11 cellular contexts compared by ENCODE assay signal in the genomic region with DNA sequence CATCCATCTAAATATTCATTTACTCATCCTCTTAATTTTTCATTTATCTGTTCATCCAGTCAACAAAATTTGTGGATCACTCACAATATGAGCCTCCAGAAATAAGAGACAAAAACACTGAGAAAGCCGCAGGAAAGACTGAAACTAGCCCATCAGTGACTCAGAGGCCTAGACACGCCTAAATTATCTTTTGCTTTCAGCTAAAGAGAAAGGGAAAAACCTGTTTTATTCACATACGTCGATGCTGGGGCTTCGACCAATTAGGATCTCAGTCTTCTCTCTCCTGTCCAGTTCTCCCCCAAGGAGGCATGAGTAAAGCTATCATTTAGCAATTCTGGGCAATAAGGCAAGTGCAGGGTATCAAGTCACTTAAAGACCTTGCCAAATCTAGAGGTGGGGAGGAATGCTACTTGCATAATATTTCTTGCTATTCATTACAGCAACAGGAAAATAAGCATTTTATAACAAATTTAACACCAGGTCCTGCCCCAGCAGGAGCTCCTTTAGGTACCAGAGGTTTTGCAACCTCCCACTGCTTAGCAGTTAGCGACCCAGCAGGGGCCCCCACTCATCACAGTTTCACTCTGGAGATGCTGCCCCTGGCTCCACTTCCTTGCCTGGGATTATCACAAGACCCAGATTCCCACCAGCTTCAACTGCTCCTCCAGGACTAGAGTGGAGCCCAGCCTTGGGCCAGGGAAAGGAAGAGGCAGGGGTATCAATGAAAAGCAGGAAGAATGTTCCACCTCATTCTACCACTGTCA. TPM values are rescaled to one million over a fixed set of nuclear protein-coding genes. Genes with fewer than 3 reads are reported as not detected.
DNase-seq lines count a peak whose midpoint lies in the region; ATAC-seq lines count a peak whose summit lies in the region.
"Had no signal": no experiment of that assay in that cellular context is flagged by ENCODE, and none has a peak within 500 bp of the region (broad histone marks: within the 10 kb centered on the region; RNA-seq: fewer than 3 reads in every experiment).

No MANE protein-coding gene starts in this region.

- H3K27ac Mint-ChIP-seq in activated T-cell treated with anti-CD3 and anti-CD28 coated beads, Interleukin-2, amount 50 U/mL, for 72 hours, result no peak overlapping the region
- H3K27ac Mint-ChIP-seq: neural progenitor cell had no signal

- peaks cover 7% of the 10 kb centered on the region for H3K4me1 Mint-ChIP-seq in activated T-cell treated with anti-CD3 and anti-CD28 coated beads, Interleukin-2, amount 50 U/mL, for 72 hours (ENCODE audit: low read depth)

- H3K27me3 Mint-ChIP-seq in activated T-cell treated with anti-CD3 and anti-CD28 coated beads, Interleukin-2, amount 50 U/mL, for 72 hours (ENCODE audit: low read depth), result peaks cover 4% of the 10 kb centered on the region

- peak; percentile 45 to 80 for ATAC-seq in activated T-cell treated with anti-CD3 and anti-CD28 coated beads, Interleukin-2, amount 50 U/mL, for 72 hours (replicated peaks in 1 of 2)
- ATAC-seq in HG02884 (IDR thresholded peaks at IDR 0.05; ENCODE audit: unreplicated experiment), result peak; percentile 40
- ATAC-seq in stimulated activated naive CD8-positive, alpha-beta T cell treated with anti-CD3 and anti-CD28 coated beads, Interleukin-15, Interleukin-2, amounts not matched to agents 100 U/mL and 50 U/mL, for 24 hours, result peak; percentile 55

- DNase-seq in activated T-cell treated with anti-CD3 and anti-CD28 coated beads, Interleukin-2, amount 50 U/mL, for 72 hours, result no peak
- DNase-seq in activated T-cell treated with anti-CD3 and anti-CD28 coated beads for 4 hours, result no peak
- DNase-seq in astrocyte of the hippocampus (ENCODE audit: low read depth, low spot score), result peak; percentile 10
- DNase-seq in stimulated activated naive CD8-positive, alpha-beta T cell treated with anti-CD3 and anti-CD28 coated beads, Interleukin-15, Interleukin-2, amounts not matched to agents 100 U/mL and 50 U/mL, for 24 hours, result no peak
- DNase-seq in Kasumi-1 (lab: John Stamatoyannopoulos, UW), result no peak
- DNase-seq in AG08395 (ENCODE audit: low spot score), result no peak
- DNase-seq in NCI-H1436 treated with DMSO at 0.1 percent for 48 hours (lab: John Stamatoyannopoulos, UW), result no peak
- DNase-seq: AML-193; stimulated activated CD4-positive, alpha-beta T cell treated with anti-CD3 and anti-CD28 coated beads, Interleukin-4, amount 100 ng/mL, for 4 hours had no signal

- H3K36me3 Mint-ChIP-seq in activated T-cell treated with anti-CD3 and anti-CD28 coated beads, Interleukin-2, amount 50 U/mL, for 72 hours (ENCODE audit: insufficient read depth in 2 of 2), result peaks cover 0 to 9% of the 10 kb centered on the region in 2 donors
- H3K36me3 Mint-ChIP-seq: neural progenitor cell had no signal

- peaks cover 4% of the 10 kb centered on the region in 2 donors for H3K9me3 Mint-ChIP-seq in activated T-cell treated with anti-CD3 and anti-CD28 coated beads, Interleukin-2, amount 50 U/mL, for 72 hours

- H3K4me3 Mint-ChIP-seq in activated T-cell treated with anti-CD3 and anti-CD28 coated beads, Interleukin-2, amount 50 U/mL, for 72 hours, result no peak overlapping the region
- H3K4me3 Mint-ChIP-seq: neural progenitor cell had no signal

RNA-seq across cellular contexts. Expression of gene TMEM154, which starts 30.1 kb away (rescaled TPM):
- 10 to 100 TPM; 16.8 to 22.0 TPM for total RNA-seq in activated T-cell treated with anti-CD3 and anti-CD28 coated beads, Interleukin-2, amount 50 U/mL, for 72 hours
